ENCODE assay signal across 37 cellular contexts in the genomic region with DNA sequence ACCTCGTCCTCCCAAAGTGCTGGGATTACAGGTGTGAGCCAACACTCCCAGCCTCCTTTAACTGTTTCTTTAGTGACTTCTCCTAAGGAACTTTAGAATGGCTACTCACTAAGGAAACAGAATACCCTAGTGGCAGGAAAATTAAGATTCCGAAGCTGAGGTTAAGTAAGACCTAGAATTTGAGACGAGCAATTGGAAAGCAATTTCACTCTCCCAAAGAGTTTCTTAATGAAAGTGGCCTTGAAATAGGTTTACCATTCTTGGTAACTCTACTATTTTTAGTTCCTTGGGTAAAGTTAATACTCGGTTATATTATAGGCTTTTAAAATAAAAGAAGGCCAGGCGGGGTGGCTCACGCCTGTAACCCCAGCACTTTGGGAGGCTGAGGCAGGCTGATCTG.
"Had no signal": no experiment of that assay in that cellular context is flagged by ENCODE, and none has a peak within 500 bp of the region (broad histone marks: within the 10 kb centered on the region; RNA-seq: fewer than 3 reads in every experiment).

No MANE protein-coding gene starts in this region.

- H3K4me1 Mint-ChIP-seq: activated naive CD4-positive, alpha-beta T cell treated with anti-CD3 and anti-CD28 coated beads, Interleukin-2, amount 50 U/mL, for 24 hours; T-helper 17 cell had no signal

- H3K9me3 ChIP-seq: ascending aorta, MG63, Peyer's patch had no signal

- H3K9me3 Mint-ChIP-seq: activated CD8-positive, alpha-beta T cell treated with anti-CD3 and anti-CD28 coated beads for 36 hours; activated naive CD4-positive, alpha-beta T cell treated with anti-CD3 and anti-CD28 coated beads, Interleukin-2, amount 50 U/mL, for 24 hours; activated naive CD8-positive, alpha-beta T cell treated with anti-CD3 and anti-CD28 coated beads, Interleukin-2, amount 10 ng/mL, durations not matched to agents 7 days and 5 days; activated T-cell treated with anti-CD3 and anti-CD28 coated beads, Interleukin-2, amount 50 U/mL, for 24 hours; activated T-helper 2 cell treated with anti-CD3 and anti-CD28 coated beads, Interferon-gamma antibody, Interleukin-2, Interleukin-4, amounts not matched to agents 10 μg/mL and 5 μg/mL and 100 μg/mL, durations not matched to agents 14 hours and 24 hours and 36 hours; T-cell had no signal

- H3K36me3 Mint-ChIP-seq: activated naive CD8-positive, alpha-beta T cell treated with anti-CD3 and anti-CD28 coated beads, Interleukin-2, amount 10 ng/mL, durations not matched to agents 7 days and 5 days; T-cell had no signal

- H3K27me3 ChIP-seq: ascending aorta, cardiac muscle cell, MG63, Peyer's patch had no signal

- H3K4me3 Mint-ChIP-seq: activated CD8-positive, alpha-beta T cell treated with anti-CD3 and anti-CD28 coated beads for 36 hours; activated naive CD4-positive, alpha-beta T cell treated with anti-CD3 and anti-CD28 coated beads, Interleukin-2, amount 50 U/mL, for 24 hours; activated naive CD8-positive, alpha-beta T cell treated with anti-CD3 and anti-CD28 coated beads, Interleukin-2, amount 10 ng/mL, durations not matched to agents 7 days and 5 days; activated T-cell treated with anti-CD3 and anti-CD28 coated beads, Interleukin-2, amount 50 U/mL, for 24 hours; T-cell; T-helper 17 cell had no signal

- H3K27ac ChIP-seq: ascending aorta, cardiac muscle cell, Peyer's patch, RWPE1, VCaP had no signal

- H3K27ac Mint-ChIP-seq: activated CD8-positive, alpha-beta T cell treated with anti-CD3 and anti-CD28 coated beads for 36 hours; activated naive CD4-positive, alpha-beta T cell treated with anti-CD3 and anti-CD28 coated beads, Interleukin-2, amount 50 U/mL, for 24 hours; activated naive CD8-positive, alpha-beta T cell treated with anti-CD3 and anti-CD28 coated beads, Interleukin-2, amount 10 ng/mL, durations not matched to agents 7 days and 5 days; activated T-cell treated with anti-CD3 and anti-CD28 coated beads, Interleukin-2, amount 50 U/mL, for 24 hours; activated T-helper 2 cell treated with anti-CD3 and anti-CD28 coated beads, Interferon-gamma antibody, Interleukin-2, Interleukin-4, amounts not matched to agents 10 μg/mL and 5 μg/mL and 100 μg/mL, durations not matched to agents 14 hours and 24 hours and 36 hours; T-cell; T-helper 17 cell had no signal

- ATAC-seq: activated CD8-positive, alpha-beta T cell treated with anti-CD3 and anti-CD28 coated beads for 36 hours; PC-3; Right ventricle myocardium inferior; SK-N-SH treated with all-trans-retinoic acid at 6 μM for 48 hours; T-cell; T-helper 17 cell had no signal

- DNase-seq: activated CD4-positive, alpha-beta T cell treated with anti-CD3 and anti-CD28 coated beads for 1 hour; activated CD4-positive, alpha-beta T cell treated with anti-CD3 and anti-CD28 coated beads for 48 hours; activated CD4-positive, alpha-beta T cell treated with anti-CD3 and anti-CD28 coated beads, Interleukin-2, amount 50 U/mL, for 4 hours; activated CD4-positive, CD25-positive, alpha-beta regulatory T cell; activated CD8-positive, alpha-beta T cell treated with anti-CD3 and anti-CD28 coated beads for 36 hours; activated gamma-delta T cell; activated naive CD4-positive, alpha-beta T cell treated with Interleukin-2 at 50 U/mL for 16 hours; activated naive CD8-positive, alpha-beta T cell treated with anti-CD3 and anti-CD28 coated beads, Interleukin-2, amount 10 ng/mL, durations not matched to agents 7 days and 5 days; activated T-cell treated with anti-CD3 and anti-CD28 coated beads, Interleukin-2, amount 50 U/mL, for 24 hours; amygdala; Kasumi-1; KG1; MG63; NCI-H1048; NCI-H1105 treated with DMSO at 0.1 percent for 48 hours; NCI-H1436; NCI-H1694; NCI-H1930; NCI-H2081 treated with DMSO at 0.1 percent for 48 hours; NCI-H226; NCI-H446 treated with DMSO at 0.1 percent for 48 hours; NCI-H524; NCI-H69; NK-92 treated with Interleukin-12 subunit alpha and Interleukin-12 subunit beta, amount 100 ng/mL, for 24 hours; PC-3; SIG-M5; T-cell; T-helper 17 cell had no signal

- H3K4me3 ChIP-seq: ascending aorta, cardiac muscle cell, MG63, Peyer's patch had no signal

- H3K36me3 ChIP-seq: ascending aorta, cardiac muscle cell, MG63, Peyer's patch had no signal
